ENCODE assay signal across 16 cellular contexts in genomic region chr5:154178661-154179060, GRCh38.
"Had no signal": no experiment of that assay in that cellular context is flagged by ENCODE, and none has a peak within 500 bp of the region (broad histone marks: within the 10 kb centered on the region; RNA-seq: fewer than 3 reads in every experiment).

No MANE protein-coding gene starts in this region.

- H3K9me3 ChIP-seq: thoracic aorta, upper lobe of left lung had no signal

- DNase-seq: activated CD4-positive, alpha-beta T cell treated with anti-CD3 and anti-CD28 coated beads, Interleukin-2, amount 50 U/mL, for 1 hour; activated CD8-positive, alpha-beta T cell treated with anti-CD3 and anti-CD28 coated beads, Interleukin-2, amount 10 ng/mL, durations not matched to agents 7 days and 5 days; aorta; central memory CD4-positive, alpha-beta T cell; effector memory CD4-positive, alpha-beta T cell; head of caudate nucleus; hypothalamus; naive thymus-derived CD4-positive, alpha-beta T cell; retina; stimulated activated CD4-positive, alpha-beta T cell treated with anti-CD3 and anti-CD28 coated beads, Interleukin-4, amount 100 ng/mL, for 24 hours; stimulated activated naive CD4-positive, alpha-beta T cell treated with Interleukin-2 at 50 U/mL for 16 hours; upper lobe of left lung had no signal

- H3K27ac ChIP-seq: thoracic aorta, upper lobe of left lung had no signal

- H3K27me3 ChIP-seq: upper lobe of left lung had no signal

- ATAC-seq: activated CD4-positive, CD25-positive, alpha-beta regulatory T cell treated with anti-CD3 and anti-CD28 coated beads, Interleukin-2, amount 50 U/mL, for 24 hours; activated CD8-positive, alpha-beta T cell treated with anti-CD3 and anti-CD28 coated beads, Interleukin-2, amount 10 ng/mL, durations not matched to agents 7 days and 5 days; activated naive CD4-positive, alpha-beta T cell treated with anti-CD3 and anti-CD28 coated beads, Interleukin-2, amount 50 U/mL, for 72 hours; naive thymus-derived CD4-positive, alpha-beta T cell had no signal

- H3K36me3 ChIP-seq: thoracic aorta, upper lobe of left lung had no signal

- H3K4me3 ChIP-seq: lung, thoracic aorta, upper lobe of left lung had no signal

- H3K4me1 ChIP-seq: upper lobe of left lung had no signal
